Comparison of ENCODE assay signal across 17 cellular contexts in the genomic region with DNA sequence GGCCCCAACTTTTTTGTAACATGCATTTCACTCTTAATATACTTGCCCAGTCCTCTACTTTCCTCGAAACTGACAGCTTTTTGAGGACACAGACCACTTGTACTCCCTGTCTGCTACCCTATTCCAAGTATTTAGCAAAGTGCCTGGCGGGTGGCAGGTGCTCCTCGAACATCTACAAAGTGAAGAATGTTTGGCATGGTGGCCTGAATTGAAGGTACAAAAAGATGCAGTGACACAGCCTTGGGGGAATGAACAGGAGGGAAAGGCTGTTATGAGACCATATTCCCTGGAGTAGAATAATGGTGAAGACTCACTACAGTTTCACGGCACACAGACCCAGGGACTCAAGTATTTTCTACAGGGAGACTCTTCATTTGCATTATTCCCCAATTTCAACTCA.
DNase-seq lines count a peak whose midpoint lies in the region; ATAC-seq and TF ChIP-seq lines count a peak whose summit lies in the region.
"Had no signal": no experiment of that assay in that cellular context is flagged by ENCODE, and none has a peak within 500 bp of the region (broad histone marks: within the 10 kb centered on the region; RNA-seq: fewer than 3 reads in every experiment).

No MANE protein-coding gene starts in this region.

- intact Hi-C loops in A673 (cut with micrococcal nuclease; ENCODE audit: unreplicated experiment): loop anchor here (2.0 to 10.0 kb wide), 2 partner anchors 319 to 441 kb away; no protein-coding TSS in a partner anchor
- intact Hi-C loops in IMR-90 (cut with micrococcal nuclease): loop anchor here (10.0 kb wide), 1 partner anchor 549 kb away; no protein-coding TSS in a partner anchor
- intact Hi-C loops in colonic mucosa (cut with DNase I): no loop called here
- intact Hi-C loops in prostate gland (cut with DNase I): no loop called here

- H4K20me1 ChIP-seq in IMR-90 (ENCODE audit: insufficient read depth, low read length) (no peaks in the 10 kb centered on the region), neural progenitor cell (ENCODE audit: low read depth) (peaks cover 5% of the 10 kb centered on the region)

- no peak for TF ChIP-seq RAD21 in IMR-90 (IDR thresholded peaks at IDR 0.05; ENCODE audit: low read length)

- H2BK5ac ChIP-seq in IMR-90 (ENCODE audit: low read depth, low read length, poor library complexity, severe bottlenecking): peak overlapping the region; percentile 91

- peak overlapping the region; percentile 91 for H3K23ac ChIP-seq in IMR-90 (ENCODE audit: low read depth, low read length)

- peak overlapping the region; percentile 35; the same call in 1 of the 2 replicates for H3K56ac ChIP-seq in IMR-90 (ENCODE audit: extremely low read depth, insufficient read depth, low read length)

- H3K36me3 ChIP-seq in A673 (ENCODE audit: insufficient read depth, low read length, poor library complexity, severe bottlenecking) (no peaks in the 10 kb centered on the region), IMR-90 (ENCODE audit: control insufficient read depth, insufficient read depth, low read length) (no peaks in the 10 kb centered on the region), neural progenitor cell (no peaks in the 10 kb centered on the region), colonic mucosa (no peaks in the 10 kb centered on the region), prostate gland (no peaks in the 10 kb centered on the region)

- TF ChIP-seq POLR2A in IMR-90 (IDR thresholded peaks at IDR 0.05; ENCODE audit: low read depth, low read length) (no peak), prostate gland (IDR thresholded peaks at IDR 0.05) (no peak)

- H3K9me1 ChIP-seq in IMR-90 (ENCODE audit: insufficient read depth, low read length): peaks cover 3% of the 10 kb centered on the region; the same call in 1 of the 2 replicates

- WGBS in IMR-90 (ENCODE audit: extremely low coverage in 2 of 2, insufficient read length in 1 of 2), 2 experiments: no CpG with 5 or more reads among the region's 4 CpGs
- WGBS in prostate gland: 90% methylated on average over 4 of the region's 4 CpGs

- no peak for TF ChIP-seq CTCF in A673 (conservative IDR thresholded peaks at IDR 0.05; ENCODE audit: low read depth, low read length)
- TF ChIP-seq CTCF in IMR-90 (conservative IDR thresholded peaks at IDR 0.05; ENCODE audit: low read depth, low read length): no peak
- no peak for TF ChIP-seq CTCF in coronary artery (IDR thresholded peaks at IDR 0.05)
- TF ChIP-seq CTCF in neural progenitor cell (IDR thresholded peaks at IDR 0.05): no peak
- no peak for TF ChIP-seq CTCF in colonic mucosa (IDR thresholded peaks at IDR 0.05)
- TF ChIP-seq CTCF in prostate gland (IDR thresholded peaks at IDR 0.05): no peak

- BruUV-seq in A673 (replicated peaks; lab: Mats Ljungman, UMichigan): no TSS peak
- BruUV-seq in IMR-90 (replicated peaks; lab: Mats Ljungman, UMichigan): no TSS peak

- H3K79me1 ChIP-seq in IMR-90 (ENCODE audit: low read depth in 1 of 2, low read length in 2 of 2): no peaks in the 10 kb centered on the region

- H3K36me3 Mint-ChIP-seq in neural progenitor cell: no peaks in the 10 kb centered on the region

- no peak overlapping the region for H3K9ac ChIP-seq in IMR-90 (ENCODE audit: low read depth, low read length)
- H3K9ac ChIP-seq in neural progenitor cell: no peak overlapping the region
- no peak overlapping the region for H3K9ac ChIP-seq in colonic mucosa (ENCODE audit: low read depth in 2 of 2, low read length in 2 of 2)

- H3K4me3 ChIP-seq in A673 (ENCODE audit: low read depth, low read length, poor library complexity, severe bottlenecking) (no peak overlapping the region), IMR-90 (ENCODE audit: insufficient read depth, low read depth, low read length) (no peak overlapping the region), coronary artery (no peak overlapping the region), neural progenitor cell (no peak overlapping the region), colonic mucosa (no peak overlapping the region), prostate gland (no peak overlapping the region)
- H3K4me3 ChIP-seq: PC-9 had no signal

- H3K9me3 Mint-ChIP-seq in neural progenitor cell: no peaks in the 10 kb centered on the region

- peak overlapping the region; percentile 95 for H2BK20ac ChIP-seq in IMR-90 (ENCODE audit: low read depth, low read length)

- DNase-seq in A673 (ENCODE audit: low spot score) (peak; percentile 36), IMR-90 (no peak), coronary artery (ENCODE audit: low spot score) (no peak), neural progenitor cell (ENCODE audit: low spot score) (no peak), colonic mucosa (no peak), COLO668 (lab: John Stamatoyannopoulos, UW; ENCODE audit: unreplicated experiment) (no peak), prostate gland (ENCODE audit: low spot score) (no peak)
- DNase-seq in stimulated activated naive CD8-positive, alpha-beta T cell treated with anti-CD3 and anti-CD28 coated beads, Interleukin-15, Interleukin-2, amounts not matched to agents 100 U/mL and 50 U/mL, for 24 hours: no peak
- DNase-seq: 8988T, DMS 273 treated with DMSO at 0.1 percent for 48 hours, GOT3, MM.1S, NCI-H1092 treated with DMSO at 0.1 percent for 48 hours, NCI-H1694, NCI-H510A treated with DMSO at 0.1 percent for 48 hours, PC-9 had no signal

- H3K4me2 ChIP-seq in IMR-90 (ENCODE audit: low read depth, low read length) (no peak overlapping the region), neural progenitor cell (no peak overlapping the region)
- H3K4me2 ChIP-seq: PC-9 had no signal

- in situ Hi-C loops in IMR-90 (cut with MboI; ENCODE audit: low sequenced_read_pairs): no loop called here

- peak overlapping the region; percentile 91 for H3K14ac ChIP-seq in IMR-90 (replicated peaks; ENCODE audit: low read depth, low read length)

- H3K27ac Mint-ChIP-seq in neural progenitor cell: peak overlapping the region; percentile 36

- H2BK15ac ChIP-seq in IMR-90 (ENCODE audit: low read depth, low read length): peak overlapping the region; percentile 99; the same call in 2 of the 3 replicates

- peak overlapping the region; percentile 97 for H3K27ac ChIP-seq in A673 (ENCODE audit: low read depth, low read length, poor library complexity, severe bottlenecking)
- peak overlapping the region; percentile 36; the same call in 1 of the 2 replicates for H3K27ac ChIP-seq in IMR-90 (ENCODE audit: insufficient read depth, low read length)
- H3K27ac ChIP-seq in coronary artery: peak overlapping the region; percentile 15 to 57
- no peak overlapping the region for H3K27ac ChIP-seq in neural progenitor cell
- H3K27ac ChIP-seq in colonic mucosa: no peak overlapping the region
- H3K27ac ChIP-seq in prostate gland: no peak overlapping the region
- H3K27ac ChIP-seq: C4-2B, PC-9 had no signal

- POLR2A ChIA-PET in A673 (lab: Charles Lee; ENCODE audit: low non-redundant PET) (no interaction called here), IMR-90 (lab: Charles Lee; ENCODE audit: unreplicated experiment) (no interaction called here)

- H4K91ac ChIP-seq in IMR-90 (ENCODE audit: insufficient read depth, low read depth, low read length): peak overlapping the region; percentile 99

- peak overlapping the region; percentile 98 for H3K4ac ChIP-seq in IMR-90 (ENCODE audit: low read depth, low read length)

- H3K27me3 ChIP-seq in A673 (replicated peaks; ENCODE audit: insufficient read depth, low read depth, low read length, poor library complexity) (no peaks in the 10 kb centered on the region), IMR-90 (ENCODE audit: control insufficient read depth, insufficient read depth, low read length) (no peaks in the 10 kb centered on the region), neural progenitor cell (no peaks in the 10 kb centered on the region), colonic mucosa (no peaks in the 10 kb centered on the region), prostate gland (replicated peaks; ENCODE audit: insufficient read depth) (no peaks in the 10 kb centered on the region)

- peak overlapping the region; percentile 89 for H3K18ac ChIP-seq in IMR-90 (ENCODE audit: low read depth, low read length)

- H2BK120ac ChIP-seq in IMR-90 (ENCODE audit: low read depth, low read length): peak overlapping the region; percentile 99

- H2AFZ ChIP-seq in IMR-90 (replicated peaks; ENCODE audit: low read length, poor library complexity) (peak overlapping the region; percentile 86), neural progenitor cell (replicated peaks) (no peak overlapping the region)
- H2AFZ ChIP-seq: PC-9 had no signal

- peak overlapping the region; percentile 85 for H2AK5ac ChIP-seq in IMR-90 (ENCODE audit: low read depth, low read length)

- H3K4me3 Mint-ChIP-seq in neural progenitor cell: peak overlapping the region; percentile 31

- H3K79me2 ChIP-seq in neural progenitor cell (ENCODE audit: low read depth): no peaks in the 10 kb centered on the region

- no peak for ATAC-seq in IMR-90 (ENCODE audit: low read depth)
- no peak for ATAC-seq in stimulated activated naive CD8-positive, alpha-beta T cell treated with anti-CD3 and anti-CD28 coated beads, Interleukin-15, Interleukin-2, amounts not matched to agents 100 U/mL and 50 U/mL, for 24 hours

- CTCF ChIA-PET in A673 (lab: Charles Lee) (no interaction called here), IMR-90 (lab: Yijun Ruan, JAX) (interaction anchor here (0.5 to 0.6 kb wide), 2 partner anchors 25 to 171 kb away, joined by 3 to 4 read pairs; no protein-coding TSS in a partner anchor)

- peak overlapping the region; percentile 89 to 92 for H4K8ac ChIP-seq in IMR-90 (ENCODE audit: low read depth in 2 of 2, low read length in 2 of 2)

- peaks cover 54% of the 10 kb centered on the region for H3K4me1 Mint-ChIP-seq in neural progenitor cell

- H4K5ac ChIP-seq in IMR-90 (ENCODE audit: low read depth, low read length): peak overlapping the region; percentile 87

- peaks cover 5% of the 10 kb centered on the region for H3F3A ChIP-seq in neural progenitor cell (ENCODE audit: low read depth)

- no peaks in the 10 kb centered on the region for H3K27me3 Mint-ChIP-seq in neural progenitor cell (ENCODE audit: insufficient read depth, low read depth)

- peak overlapping the region; percentile 85 for H2AK9ac ChIP-seq in IMR-90 (replicated peaks; ENCODE audit: low read depth, low read length, poor library complexity)

- dilution Hi-C loops in IMR-90 (cut with HindIII; ENCODE audit: low sequenced_read_pairs, unreplicated experiment): no loop called here

- H3K4me1 ChIP-seq in A673 (ENCODE audit: insufficient read depth, low read length, poor library complexity, severe bottlenecking) (peaks cover 72% of the 10 kb centered on the region), IMR-90 (ENCODE audit: control insufficient read depth, insufficient read depth, low read length) (peaks cover 13% of the 10 kb centered on the region), neural progenitor cell (peaks cover 21% of the 10 kb centered on the region), colonic mucosa (no peaks in the 10 kb centered on the region), prostate gland (replicated peaks) (no peaks in the 10 kb centered on the region)

- H3K9me3 ChIP-seq in A673 (ENCODE audit: low read depth, low read length, poor library complexity, severe bottlenecking) (no peaks in the 10 kb centered on the region), IMR-90 (ENCODE audit: control insufficient read depth, insufficient read depth, low read length) (no peaks in the 10 kb centered on the region), neural progenitor cell (ENCODE audit: low read depth) (no peaks in the 10 kb centered on the region), colonic mucosa (no peaks in the 10 kb centered on the region), prostate gland (no peaks in the 10 kb centered on the region)

Comparison
In these comparisons a context has a peak if more than half of its experiments do, and no peak if none do; other contexts are left out.
1. H3K27ac ChIP-seq: peak in A673 (single experiment), IMR-90 (single experiment) and coronary artery (2 of 2); none in neural progenitor cell (single experiment), colonic mucosa (single experiment) and prostate gland (0 of 2).
2. intact Hi-C loops: an anchor here in A673 (2.0 to 10.0 kb wide) and IMR-90 (10.0 kb wide); none called in colonic mucosa and prostate gland.